ENCODE assay signal across 1 cellular context in genomic region chr2:200472853-200473464, GRCh38.
TF ChIP-seq lines count a peak whose summit lies in the region.

No MANE protein-coding gene starts in this region.

TF ChIP-seq in GM12878, 131 proteins besides CTCF, POLR2A, EP300 and RAD21 (continued from another document):
- TF ChIP-seq E2F4 (IDR thresholded peaks at IDR 0.05; ENCODE audit: low read depth, low read length) (no peak), FOXK2 (IDR thresholded peaks at IDR 0.05) (no peak), MEF2A (IDR thresholded peaks at IDR 0.05; ENCODE audit: insufficient read depth, low read depth, low read length) (0 out of 2 replicates have a peak, but pooled peaks have one; percentile 12), RELA (IDR thresholded peaks at IDR 0.05; ENCODE audit: borderline replicate concordance, partially characterized antibody) (peak; percentile 82), HDGF (IDR thresholded peaks at IDR 0.05) (no peak), RUNX3 (IDR thresholded peaks at IDR 0.05; ENCODE audit: low read length) (peak; percentile 41), IRF4 (IDR thresholded peaks at IDR 0.05; ENCODE audit: low read depth, low read length) (0 out of 2 replicates have a peak, but pooled peaks have one; percentile 26), TCF3 (IDR thresholded peaks at IDR 0.05; ENCODE audit: borderline replicate concordance, insufficient read depth, low read depth, low read length) (peak; percentile 82), ZBTB11 (CRISPR knock-in tag; IDR thresholded peaks at IDR 0.05) (no peak), STAT1 (conservative IDR thresholded peaks at IDR 0.05) (no peak), MEF2B (IDR thresholded peaks at IDR 0.05; ENCODE audit: partially characterized antibody, poor library complexity, severe bottlenecking) (peak; percentile 15), GATAD2B (conservative IDR thresholded peaks at IDR 0.05; ENCODE audit: low read depth) (peak; percentile 47; the same call in 1 of the 2 replicates), NR2F1 (conservative IDR thresholded peaks at IDR 0.05) (peak; percentile 55; the same call in 1 of the 2 replicates), NR2C1 (IDR thresholded peaks at IDR 0.05) (no peak), DPF2 (IDR thresholded peaks at IDR 0.05) (0 out of 2 replicates have a peak, but pooled peaks have one; percentile 20), YBX1 (IDR thresholded peaks at IDR 0.05) (no peak), ZBED1 (IDR thresholded peaks at IDR 0.05; ENCODE audit: borderline replicate concordance) (no peak), BHLHE40 (IDR thresholded peaks at IDR 0.05; ENCODE audit: borderline replicate concordance in 1 of 2, low read depth in 2 of 2, low read length in 1 of 2) (peak; percentile 58 to 83; a peak in 3 of 4 replicates), ZZZ3 (IDR thresholded peaks at IDR 0.05; ENCODE audit: control insufficient read depth, insufficient read length, low read depth) (no peak), ATF2 (IDR thresholded peaks at IDR 0.05; ENCODE audit: low read length) (no peak), SREBF1 (IDR thresholded peaks at IDR 0.05; ENCODE audit: low read length) (no peak), TCF7 (IDR thresholded peaks at IDR 0.05; ENCODE audit: borderline replicate concordance) (no peak), POLR2AphosphoS5 (IDR thresholded peaks at IDR 0.05; ENCODE audit: low read length) (no peak), HDAC6 (IDR thresholded peaks at IDR 0.05; ENCODE audit: unreplicated experiment) (no peak), MTA2 (IDR thresholded peaks at IDR 0.05; ENCODE audit: low read depth) (0 out of 2 replicates have a peak, but pooled peaks have one; percentile 18)
